Comparison of ENCODE assay signal across 17 cellular contexts in genomic region chr6:25083784-25084507, GRCh38.
"Had no signal": no experiment of that assay in that cellular context is flagged by ENCODE, and none has a peak within 500 bp of the region (broad histone marks: within the 10 kb centered on the region; RNA-seq: fewer than 3 reads in every experiment).

No MANE protein-coding gene starts in this region.

- H3K9me3 ChIP-seq: gastroesophageal sphincter, psoas muscle, suprapubic skin had no signal

- H3K27me3 ChIP-seq: brain microvascular endothelial cell, gastroesophageal sphincter, suprapubic skin had no signal

- H3K4me3 Mint-ChIP-seq: activated CD8-positive, alpha-beta T cell treated with anti-CD3 and anti-CD28 coated beads, Interleukin-2, amount 10 ng/mL, durations not matched to agents 7 days and 5 days; dendritic cell treated with granulocyte-macrophage colony-stimulating factor and Interleukin-4, amounts not matched to agents 40 ng/mL and 50 ng/mL, for 4 days; effector memory CD8-positive, alpha-beta T cell; natural killer cell treated with Interleukin-12 subunit alpha and Interleukin-12 subunit beta and Interleukin-15 and Interleukin-18, amount 100 ng/mL, for 72 hours; type B pancreatic cell had no signal

- H3K4me3 ChIP-seq: gastroesophageal sphincter, psoas muscle, suprapubic skin had no signal

- DNase-seq: activated CD8-positive, alpha-beta T cell treated with anti-CD3 and anti-CD28 coated beads, Interleukin-2, amount 10 ng/mL, durations not matched to agents 7 days and 5 days; activated effector memory CD4-positive, alpha-beta T cell treated with Interleukin-2 at 50 U/mL for 16 hours; brain microvascular endothelial cell; cerebellar nuclear complex; effector memory CD8-positive, alpha-beta T cell; hippocampal formation; psoas muscle; stimulated activated CD4-positive, alpha-beta T cell treated with anti-CD3 and anti-CD28 coated beads, Interleukin-2, amount 100 ng/mL, for 48 hours; stimulated activated naive CD8-positive, alpha-beta T cell treated with anti-CD3 and anti-CD28 coated beads, Interleukin-15, Interleukin-2, amounts not matched to agents 100 U/mL and 50 U/mL, for 24 hours had no signal

- H3K27ac Mint-ChIP-seq: activated CD8-positive, alpha-beta T cell treated with anti-CD3 and anti-CD28 coated beads, Interleukin-2, amount 10 ng/mL, durations not matched to agents 7 days and 5 days; dendritic cell treated with granulocyte-macrophage colony-stimulating factor and Interleukin-4, amounts not matched to agents 40 ng/mL and 50 ng/mL, for 4 days; effector memory CD8-positive, alpha-beta T cell; natural killer cell treated with Interleukin-12 subunit alpha and Interleukin-12 subunit beta and Interleukin-15 and Interleukin-18, amount 100 ng/mL, for 72 hours; type B pancreatic cell had no signal

- H3K36me3 ChIP-seq: brain microvascular endothelial cell had no signal

- H3K9me3 Mint-ChIP-seq: activated naive CD4-positive, alpha-beta T cell treated with anti-CD3 and anti-CD28 coated beads, Interleukin-2, amount 50 U/mL, for 72 hours; dendritic cell treated with granulocyte-macrophage colony-stimulating factor and Interleukin-4, amounts not matched to agents 40 ng/mL and 50 ng/mL, for 4 days; effector memory CD8-positive, alpha-beta T cell; natural killer cell treated with Interleukin-12 subunit alpha and Interleukin-12 subunit beta and Interleukin-15 and Interleukin-18, amount 100 ng/mL, for 72 hours; type B pancreatic cell had no signal

- H3K27me3 Mint-ChIP-seq: dendritic cell treated with granulocyte-macrophage colony-stimulating factor and Interleukin-4, amounts not matched to agents 40 ng/mL and 50 ng/mL, for 4 days; effector memory CD8-positive, alpha-beta T cell; natural killer cell treated with Interleukin-12 subunit alpha and Interleukin-12 subunit beta and Interleukin-15 and Interleukin-18, amount 100 ng/mL, for 72 hours had no signal

- ATAC-seq: activated CD8-positive, alpha-beta T cell treated with anti-CD3 and anti-CD28 coated beads, Interleukin-2, amount 10 ng/mL, durations not matched to agents 7 days and 5 days; activated naive CD4-positive, alpha-beta T cell treated with anti-CD3 and anti-CD28 coated beads, Interleukin-2, amount 50 U/mL, for 72 hours; effector memory CD8-positive, alpha-beta T cell; gastroesophageal sphincter; natural killer cell treated with Interleukin-12 subunit alpha and Interleukin-12 subunit beta and Interleukin-15 and Interleukin-18, amount 100 ng/mL, for 72 hours; psoas muscle; SK-N-SH treated with all-trans-retinoic acid at 6 μM for 48 hours; stimulated activated naive CD8-positive, alpha-beta T cell treated with anti-CD3 and anti-CD28 coated beads, Interleukin-15, Interleukin-2, amounts not matched to agents 100 U/mL and 50 U/mL, for 24 hours had no signal

- H3K27ac ChIP-seq: brain microvascular endothelial cell, epithelial cell of prostate, gastroesophageal sphincter, psoas muscle, suprapubic skin had no signal

- H3K4me1 ChIP-seq: gastroesophageal sphincter, psoas muscle had no signal

- H3K36me3 Mint-ChIP-seq: type B pancreatic cell had no signal
